8 cellular contexts compared by ENCODE assay signal in the genomic region with DNA sequence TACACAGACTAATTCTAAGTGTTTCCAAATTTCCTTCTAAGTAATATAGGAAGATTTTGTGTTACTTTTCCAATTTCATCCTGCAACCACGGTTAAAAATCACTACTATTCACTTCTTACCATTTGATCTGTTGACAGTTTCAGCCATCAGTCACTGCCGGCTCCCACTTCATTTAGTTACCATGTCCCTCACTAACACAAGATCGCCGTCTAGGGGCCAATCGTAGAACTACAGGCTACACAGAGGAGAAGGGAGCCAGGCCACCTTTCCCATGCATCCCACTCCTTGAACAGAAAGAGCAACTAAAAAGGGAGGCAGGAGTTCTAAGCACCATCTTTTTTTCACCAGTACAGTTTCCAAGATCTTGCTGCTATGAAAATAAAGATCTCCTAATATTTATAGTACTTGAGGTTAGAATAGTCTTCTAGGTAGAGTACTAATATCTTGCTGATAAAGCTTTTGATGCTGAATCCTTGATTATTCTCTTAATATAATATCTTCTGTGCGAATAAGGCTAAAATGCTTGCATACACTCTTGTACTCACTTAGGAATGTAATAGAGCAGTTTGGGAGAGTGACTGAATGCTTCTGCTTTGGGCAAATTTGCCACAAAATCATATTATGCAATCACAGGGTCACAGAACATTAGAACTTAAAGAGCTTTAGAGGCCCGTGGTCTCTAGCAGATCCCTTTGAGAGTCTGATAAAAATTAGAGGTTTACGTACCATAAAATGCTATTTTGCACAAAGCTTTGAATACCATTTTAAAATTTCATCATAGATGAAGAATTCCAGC. TPM values are rescaled to one million over a fixed set of nuclear protein-coding genes. Genes with fewer than 3 reads are reported as not detected.
A peak's percentile ranks its signal among the peaks of the same experiment; 100 is the strongest.
DNase-seq lines count a peak whose midpoint lies in the region; ATAC-seq and TF ChIP-seq lines count a peak whose summit lies in the region.

No MANE protein-coding gene starts in this region.

- H3K4me3 ChIP-seq in A673 (ENCODE audit: low read depth, low read length, poor library complexity, severe bottlenecking) (no peak overlapping the region), SJCRH30 (no peak overlapping the region)

- H3K27me3 ChIP-seq in A673 (replicated peaks; ENCODE audit: insufficient read depth, low read depth, low read length, poor library complexity) (no peaks in the 10 kb centered on the region), SJCRH30 (0 out of 2 replicates have a peak, but pooled peaks cover under 1% of the 10 kb centered on the region)

- POLR2A ChIA-PET in A673 (lab: Charles Lee; ENCODE audit: low non-redundant PET), result no interaction called here

- H3K4me1 ChIP-seq in A673 (ENCODE audit: insufficient read depth, low read length, poor library complexity, severe bottlenecking) (peaks cover 19% of the 10 kb centered on the region), SJCRH30 (no peaks in the 10 kb centered on the region)

- TF ChIP-seq CTCF in A673 (conservative IDR thresholded peaks at IDR 0.05; ENCODE audit: low read depth, low read length), result peak; percentile 97

- intact Hi-C loops in A673 (cut with micrococcal nuclease; ENCODE audit: unreplicated experiment), result loop anchor here (2.0 to 5.0 kb wide), 2 partner anchors 133 to 157 kb away; no protein-coding TSS in a partner anchor
- intact Hi-C loops in head of caudate nucleus (cut with DNase I), result no loop called here

- H3K27ac ChIP-seq in A673 (ENCODE audit: low read depth, low read length, poor library complexity, severe bottlenecking) (no peak overlapping the region), SJCRH30 (no peak overlapping the region)

- no TSS peak for BruUV-seq in A673 (replicated peaks; lab: Mats Ljungman, UMichigan)

- H3K9me3 ChIP-seq in A673 (ENCODE audit: low read depth, low read length, poor library complexity, severe bottlenecking) (no peaks in the 10 kb centered on the region), SJCRH30 (replicated peaks) (no peaks in the 10 kb centered on the region)

- peak; percentile 85 for DNase-seq in A673 (ENCODE audit: low spot score)
- peak; percentile 81 for DNase-seq in M059J (ENCODE audit: low read depth)
- peak; percentile 77 to 91 for DNase-seq in SJCRH30
- DNase-seq in activated naive CD4-positive, alpha-beta T cell (lab: John Stamatoyannopoulos, UW), result peak; percentile 1 to 56 (median 24)
- peak; percentile 25 to 87 (median 74) for DNase-seq in head of caudate nucleus
- peak; percentile 22 for DNase-seq in pulmonary artery endothelial cell (ENCODE audit: low read depth, low spot score)

- H3K36me3 ChIP-seq in A673 (ENCODE audit: insufficient read depth, low read length, poor library complexity, severe bottlenecking) (no peaks in the 10 kb centered on the region), SJCRH30 (no peaks in the 10 kb centered on the region; the same call in 1 of the 2 replicates)

- CTCF ChIA-PET in A673 (lab: Charles Lee), result interaction anchor here (0.9 to 1.6 kb wide), 6 partner anchors 8 to 221 kb away, joined by 3 to 16 read pairs (median 6); no protein-coding TSS in a partner anchor

- ATAC-seq in GM18907 (IDR thresholded peaks at IDR 0.05; ENCODE audit: unreplicated experiment) (peak; percentile 78), GM21737 (IDR thresholded peaks at IDR 0.05; ENCODE audit: unreplicated experiment) (no peak)

RNA-seq across cellular contexts. Expression of gene CYP1B1, which starts 39.5 kb away (rescaled TPM):
- total RNA-seq in A673 (2021) (0.92 and 3.0 TPM in 2 replicates), pulmonary artery endothelial cell (0.07 and 0.13 TPM in 2 replicates)
- total RNA-seq in M059J (2014; rRNA removed; shearing (Covaris generic)), result 8.3 and 13.1 TPM in 2 replicates
- total RNA-seq in SJCRH30 (2014; rRNA removed; shearing (Covaris generic)), result not detected in 2 replicates

Comparison
In these comparisons a context has a peak if more than half of its experiments do, and no peak if none do; other contexts are left out.
1. DNase-seq: peak in every context shown above with its lines; median percentile 85 in A673; 84 in SJCRH30; 81 in M059J; 74 in head of caudate nucleus; 24 in activated naive CD4-positive, alpha-beta T cell; 22 in pulmonary artery endothelial cell.